In genomic region chr7:117012284-117013174, GRCh38 we compare ENCODE assay signal across 9 cellular contexts. TPM values are rescaled to one million over a fixed set of nuclear protein-coding genes. Genes with fewer than 3 reads are reported as not detected.
DNase-seq lines count a peak whose midpoint lies in the region; ATAC-seq and TF ChIP-seq lines count a peak whose summit lies in the region.
"Had no signal": no experiment of that assay in that cellular context is flagged by ENCODE, and none has a peak within 500 bp of the region (broad histone marks: within the 10 kb centered on the region; RNA-seq: fewer than 3 reads in every experiment).

No MANE protein-coding gene starts in this region.

- no peaks in the 10 kb centered on the region for H3K23me2 ChIP-seq in H9 (ENCODE audit: insufficient read length, low read depth, low read length, poor library complexity, severe bottlenecking)

- H3F3A ChIP-seq in MM.1S (ENCODE audit: insufficient read depth, low read length) (no peaks in the 10 kb centered on the region; the same call in 1 of the 2 replicates), neural progenitor cell (ENCODE audit: low read depth) (peaks cover 8% of the 10 kb centered on the region)

- H2BK120ac ChIP-seq in H9 (ENCODE audit: low read depth, low read length, poor library complexity, severe bottlenecking) = no peak overlapping the region

- H3K4me1 Mint-ChIP-seq in H9 = peaks cover 0 to 8% of the 10 kb centered on the region in 2 experiments; a peak in 3 of 4 replicates
- H3K4me1 Mint-ChIP-seq in neural progenitor cell = peaks cover 10% of the 10 kb centered on the region
- H3K4me1 Mint-ChIP-seq in T-helper 2 cell treated with Interferon-gamma antibody and Interleukin-4, amounts not matched to agents 5 μg/mL and 100 μg/mL, for 36 hours (ENCODE audit: low read depth) = peaks cover 52% of the 10 kb centered on the region
- H3K4me1 Mint-ChIP-seq in activated T-helper 17 cell treated with anti-CD3 and anti-CD28 coated beads, Interleukin-2, amount 50 U/mL, for 72 hours = peaks cover 41% of the 10 kb centered on the region

- H3K4me2 ChIP-seq in H9 (ENCODE audit: insufficient read depth, insufficient read length, low read length) (no peak overlapping the region), MM.1S (ENCODE audit: low read depth, low read length) (no peak overlapping the region), neural progenitor cell (no peak overlapping the region)

- H3K9me3 ChIP-seq in H9 (ENCODE audit: control insufficient read depth, low read depth, low read length) (no peaks in the 10 kb centered on the region), MM.1S (replicated peaks; ENCODE audit: insufficient read depth, low read length) (no peaks in the 10 kb centered on the region), neural progenitor cell (ENCODE audit: low read depth) (no peaks in the 10 kb centered on the region)
- H3K9me3 ChIP-seq: BLaER1 treated with 17β-estradiol and CSF1 and Interleukin-3, amounts not matched to agents 10 nM and 100 nM had no signal

- no peak overlapping the region for H4K8ac ChIP-seq in H9 (replicated peaks; ENCODE audit: insufficient read length, low read depth, low read length)

- H3T11ph ChIP-seq in H9 (ENCODE audit: low read length) = no peak overlapping the region

- H3K4me3 ChIP-seq in MM.1S (ENCODE audit: low read length) (no peak overlapping the region), neural progenitor cell (no peak overlapping the region)
- H3K4me3 ChIP-seq: BLaER1 treated with 17β-estradiol and CSF1 and Interleukin-3, amounts not matched to agents 10 nM and 100 nM had no signal

- no peaks in the 10 kb centered on the region for H3K9me3 Mint-ChIP-seq in H9
- H3K9me3 Mint-ChIP-seq in neural progenitor cell = no peaks in the 10 kb centered on the region
- no peaks in the 10 kb centered on the region for H3K9me3 Mint-ChIP-seq in T-helper 2 cell treated with Interferon-gamma antibody and Interleukin-4, amounts not matched to agents 5 μg/mL and 100 μg/mL, for 36 hours
- H3K9me3 Mint-ChIP-seq in activated T-helper 17 cell treated with anti-CD3 and anti-CD28 coated beads, Interleukin-2, amount 50 U/mL, for 72 hours = no peaks in the 10 kb centered on the region

- DNase-seq in NCI-H1105 treated with DMSO at 0.1 percent for 48 hours (lab: John Stamatoyannopoulos, UW) = peak; percentile 21
- DNase-seq in NCI-H1105 (lab: John Stamatoyannopoulos, UW) = no peak
- DNase-seq in H9 = no peak
- peak; percentile 21 for DNase-seq in MM.1S
- DNase-seq in astrocyte of the hippocampus (ENCODE audit: low read depth, low spot score) = peak; percentile 35
- DNase-seq in neural progenitor cell (ENCODE audit: low spot score) = peak; percentile 42
- no peak for DNase-seq in T-helper 2 cell treated with Interferon-gamma antibody and Interleukin-4, amounts not matched to agents 5 μg/mL and 100 μg/mL, for 36 hours (ENCODE audit: low spot score)

- H3K4me3 Mint-ChIP-seq in H9 (no peak overlapping the region), neural progenitor cell (no peak overlapping the region)
- no peak overlapping the region for H3K4me3 Mint-ChIP-seq in T-helper 2 cell treated with Interferon-gamma antibody and Interleukin-4, amounts not matched to agents 5 μg/mL and 100 μg/mL, for 36 hours
- H3K4me3 Mint-ChIP-seq in activated T-helper 17 cell treated with anti-CD3 and anti-CD28 coated beads, Interleukin-2, amount 50 U/mL, for 72 hours = no peak overlapping the region

- H3K79me2 ChIP-seq in H9 (ENCODE audit: insufficient read depth, low read length) (no peaks in the 10 kb centered on the region; the same call in 1 of the 2 replicates), MM.1S (ENCODE audit: low read length) (peaks cover 42% of the 10 kb centered on the region), neural progenitor cell (ENCODE audit: low read depth) (no peaks in the 10 kb centered on the region)

- H3K36me3 Mint-ChIP-seq in H9 (ENCODE audit: insufficient read depth in 1 of 3, low read depth in 3 of 3) (no peaks in the 10 kb centered on the region), neural progenitor cell (no peaks in the 10 kb centered on the region)
- H3K36me3 Mint-ChIP-seq in T-helper 2 cell treated with Interferon-gamma antibody and Interleukin-4, amounts not matched to agents 5 μg/mL and 100 μg/mL, for 36 hours (ENCODE audit: low read depth) = no peaks in the 10 kb centered on the region
- peaks cover 7% of the 10 kb centered on the region for H3K36me3 Mint-ChIP-seq in activated T-helper 17 cell treated with anti-CD3 and anti-CD28 coated beads, Interleukin-2, amount 50 U/mL, for 72 hours (ENCODE audit: low read depth)

- H4K20me1 ChIP-seq in H9 (ENCODE audit: control insufficient read depth, insufficient read depth, insufficient read length) = no peaks in the 10 kb centered on the region
- H4K20me1 ChIP-seq in MM.1S (ENCODE audit: insufficient read depth, low read length) = peaks cover 14% of the 10 kb centered on the region
- H4K20me1 ChIP-seq in neural progenitor cell (ENCODE audit: low read depth) = no peaks in the 10 kb centered on the region

- H2BK20ac ChIP-seq in H9 (ENCODE audit: low read depth, low read length, poor library complexity, severe bottlenecking) = no peak overlapping the region

- H2AK5ac ChIP-seq in H9 (ENCODE audit: insufficient read length, low read length) = no peak overlapping the region

- H3K27me3 ChIP-seq in H9 (ENCODE audit: insufficient read depth, low read length) = no peaks in the 10 kb centered on the region
- H3K27me3 ChIP-seq in MM.1S (replicated peaks; ENCODE audit: insufficient read depth, low read length) = no peaks in the 10 kb centered on the region
- H3K27me3 ChIP-seq in neural progenitor cell = no peaks in the 10 kb centered on the region

- H3K27ac Mint-ChIP-seq in H9 = no peak overlapping the region
- H3K27ac Mint-ChIP-seq in neural progenitor cell = no peak overlapping the region
- H3K27ac Mint-ChIP-seq in T-helper 2 cell treated with Interferon-gamma antibody and Interleukin-4, amounts not matched to agents 5 μg/mL and 100 μg/mL, for 36 hours = no peak overlapping the region
- H3K27ac Mint-ChIP-seq in activated T-helper 17 cell treated with anti-CD3 and anti-CD28 coated beads, Interleukin-2, amount 50 U/mL, for 72 hours = no peak overlapping the region

- ATAC-seq in activated T-helper 17 cell treated with anti-CD3 and anti-CD28 coated beads, Interleukin-2, amount 50 U/mL, for 72 hours (replicated peaks) = no peak

- H3K36me3 ChIP-seq in MM.1S (replicated peaks; ENCODE audit: insufficient read depth, low read length) (no peaks in the 10 kb centered on the region), neural progenitor cell (no peaks in the 10 kb centered on the region)
- H3K36me3 ChIP-seq: BLaER1 treated with 17β-estradiol and CSF1 and Interleukin-3, amounts not matched to agents 10 nM and 100 nM had no signal

- H3K9ac ChIP-seq in H9 (ENCODE audit: extremely low read depth, insufficient read length, low read length) (no peak overlapping the region), MM.1S (ENCODE audit: low read length) (no peak overlapping the region), neural progenitor cell (no peak overlapping the region)
- H3K9ac ChIP-seq: BLaER1 treated with 17β-estradiol and CSF1 and Interleukin-3, amounts not matched to agents 10 nM and 100 nM had no signal

- H4K5ac ChIP-seq in H9 (ENCODE audit: insufficient read length, low read depth, low read length) = no peak overlapping the region

- H3K4ac ChIP-seq in H9 (ENCODE audit: low read depth, low read length) = no peak overlapping the region

- no peaks in the 10 kb centered on the region for H3K9me2 ChIP-seq in MM.1S (replicated peaks; ENCODE audit: insufficient read depth, low read length)

- H2AFZ ChIP-seq in H9 (ENCODE audit: low read length) (no peak overlapping the region), MM.1S (ENCODE audit: low read length) (no peak overlapping the region), neural progenitor cell (replicated peaks) (no peak overlapping the region)

- H3K23ac ChIP-seq in H9 (ENCODE audit: insufficient read length, low read depth, low read length) = no peak overlapping the region

- no peak overlapping the region for H2BK15ac ChIP-seq in H9 (ENCODE audit: low read depth, low read length)

- no peak overlapping the region for H4K91ac ChIP-seq in H9 (ENCODE audit: insufficient read length, low read depth, low read length)

- H3K79me1 ChIP-seq in H9 (ENCODE audit: insufficient read depth, low read depth, low read length, poor library complexity, severe bottlenecking) = no peaks in the 10 kb centered on the region

- H2BK5ac ChIP-seq in H9 (ENCODE audit: insufficient read length, low read length) = no peak overlapping the region

- H3K27me3 Mint-ChIP-seq in H9 (ENCODE audit: low read depth) (no peaks in the 10 kb centered on the region), neural progenitor cell (ENCODE audit: insufficient read depth, low read depth) (no peaks in the 10 kb centered on the region)
- H3K27me3 Mint-ChIP-seq in T-helper 2 cell treated with Interferon-gamma antibody and Interleukin-4, amounts not matched to agents 5 μg/mL and 100 μg/mL, for 36 hours (ENCODE audit: low read depth) = peaks cover 27% of the 10 kb centered on the region
- H3K27me3 Mint-ChIP-seq in activated T-helper 17 cell treated with anti-CD3 and anti-CD28 coated beads, Interleukin-2, amount 50 U/mL, for 72 hours = no peaks in the 10 kb centered on the region

- no peak overlapping the region for H3K18ac ChIP-seq in H9 (ENCODE audit: insufficient read length, low read depth, low read length)

- no peak overlapping the region for H3K27ac ChIP-seq in H9 (ENCODE audit: insufficient read length, low read depth, low read length)
- no peak overlapping the region for H3K27ac ChIP-seq in MM.1S (ENCODE audit: low read length)
- H3K27ac ChIP-seq in neural progenitor cell = no peak overlapping the region
- H3K27ac ChIP-seq: BLaER1 treated with 17β-estradiol and CSF1 and Interleukin-3, amounts not matched to agents 10 nM and 100 nM had no signal

- H3K4me1 ChIP-seq in H9 (ENCODE audit: insufficient read depth, low read length) (no peaks in the 10 kb centered on the region; the same call in none of the 2 replicates), MM.1S (ENCODE audit: low read length) (peaks cover 40% of the 10 kb centered on the region), neural progenitor cell (no peaks in the 10 kb centered on the region)

- no CpG with 5 or more reads among the region's 4 CpGs for WGBS in H9 (ENCODE audit: extremely low coverage, insufficient read length, low lambda C conversion rate)

- H3K14ac ChIP-seq in H9 (ENCODE audit: insufficient read depth, low read length) = no peak overlapping the region

- peak; percentile 64 for TF ChIP-seq CTCF in H9 (conservative IDR thresholded peaks at IDR 0.05)
- peak; percentile 42 for TF ChIP-seq CTCF in MM.1S (IDR thresholded peaks at IDR 0.05; ENCODE audit: low read length)
- peak; percentile 35 for TF ChIP-seq CTCF in neural progenitor cell (IDR thresholded peaks at IDR 0.05)

- no peak overlapping the region for H3K56ac ChIP-seq in H9 (ENCODE audit: insufficient read length, low read depth, low read length)

- no peak overlapping the region for H2BK12ac ChIP-seq in H9 (ENCODE audit: insufficient read length, low read depth, low read length)

RNA-seq across cellular contexts. Expression of gene ST7, which starts 59.2 kb away (rescaled TPM):
- total RNA-seq in H9 (2021) (10.9 and 12.9 TPM in 2 replicates), neural progenitor cell (ENCODE audit: low replicate concordance) (5.8 and 6.7 TPM in 2 replicates)
- total RNA-seq in activated T-helper 17 cell treated with anti-CD3 and anti-CD28 coated beads, Interleukin-2, amount 50 U/mL, for 72 hours = 10 to 100 TPM; 12.5 to 14.4 TPM

Comparison
In these comparisons a context has a peak if more than half of its experiments do, and no peak if none do; other contexts are left out.
1. DNase-seq: peak in NCI-H1105 treated with DMSO at 0.1 percent for 48 hours (single experiment), MM.1S (single experiment), astrocyte of the hippocampus (single experiment) and neural progenitor cell (single experiment); none in NCI-H1105 (single experiment), H9 (single experiment) and T-helper 2 cell treated with Interferon-gamma antibody and Interleukin-4, amounts not matched to agents 5 μg/mL and 100 μg/mL, for 36 hours (single experiment).
2. Peak in every context shown above with its lines, with median percentiles within 50 percentile points of each other: CTCF ChIP-seq.